15 cellular contexts compared by ENCODE assay signal in the genomic region with DNA sequence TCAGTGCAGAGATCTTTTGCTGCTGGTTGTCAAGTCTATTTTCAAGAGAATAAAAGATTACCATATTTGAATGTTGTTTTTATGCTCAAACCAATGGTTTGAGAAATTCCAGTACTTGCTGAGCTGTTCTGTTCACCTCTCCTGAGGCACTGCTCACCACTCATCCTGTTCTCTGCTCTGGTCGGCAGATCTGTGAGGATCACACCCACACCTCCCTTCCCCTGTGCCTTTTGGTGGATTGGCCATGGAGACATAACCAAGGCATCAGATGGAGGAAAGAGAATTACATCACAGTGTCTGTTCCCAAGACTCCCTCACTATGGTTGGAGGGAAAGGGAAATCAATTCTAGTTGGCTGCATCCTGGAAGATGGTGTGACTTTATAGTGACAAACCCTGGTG.
DNase-seq lines count a peak whose midpoint lies in the region; TF ChIP-seq lines count a peak whose summit lies in the region.
"Had no signal": no experiment of that assay in that cellular context is flagged by ENCODE, and none has a peak within 500 bp of the region (broad histone marks: within the 10 kb centered on the region; RNA-seq: fewer than 3 reads in every experiment).

No MANE protein-coding gene starts in this region.

- H3K9me3 ChIP-seq in endocrine pancreas (ENCODE audit: control insufficient read depth, low read length) (no peaks in the 10 kb centered on the region), osteoblast (ENCODE audit: low read depth, low read length) (no peaks in the 10 kb centered on the region)
- H3K9me3 ChIP-seq: prostate gland had no signal

- H3K27ac Mint-ChIP-seq in activated T-helper 1 cell treated with anti-CD3 and anti-CD28 coated beads, Interleukin-12 subunit alpha, Interleukin-12 subunit beta, Interleukin-2, Interleukin-4 antibody, amounts not matched to agents 30 ng/mL and 10 ng/mL and 1 ng/mL, durations not matched to agents 14 hours and 24 hours and 36 hours: no peak overlapping the region
- H3K27ac Mint-ChIP-seq in T-helper 2 cell treated with Interferon-gamma antibody and Interleukin-4, amounts not matched to agents 5 μg/mL and 100 μg/mL, for 36 hours: no peak overlapping the region
- H3K27ac Mint-ChIP-seq: T-helper 1 cell treated with Interleukin-12 subunit alpha and Interleukin-12 subunit beta and Interleukin-4 antibody, amounts not matched to agents 30 μg/mL and 1 μg/mL, for 36 hours had no signal

- peak overlapping the region; percentile 43 for H2AFZ ChIP-seq in osteoblast (ENCODE audit: low read length)

- H3K4me3 ChIP-seq in endocrine pancreas (ENCODE audit: control insufficient read depth, insufficient read depth, low read length) (peak overlapping the region; percentile 10), osteoblast (ENCODE audit: insufficient read depth, low read length) (peak overlapping the region; percentile 38)
- H3K4me3 ChIP-seq: prostate gland had no signal

- no peak for TF ChIP-seq CTCF in osteoblast (IDR thresholded peaks at IDR 0.05; ENCODE audit: extremely low read depth, low read depth, low read length)

- DNase-seq in AG08396 (ENCODE audit: low spot score): peak; percentile 11
- peak; percentile 27 for DNase-seq in LHCN-M2 (ENCODE audit: low read depth)
- DNase-seq in osteoblast (ENCODE audit: insufficient read length, low spot score, missing footprints): no peak
- DNase-seq in activated T-cell treated with anti-CD3 and anti-CD28 coated beads for 4 hours: no peak
- DNase-seq in activated T-helper 1 cell treated with anti-CD3 and anti-CD28 coated beads, Interleukin-12 subunit alpha, Interleukin-12 subunit beta, Interleukin-2, Interleukin-4 antibody, amounts not matched to agents 30 ng/mL and 10 ng/mL and 1 ng/mL, durations not matched to agents 14 hours and 24 hours and 36 hours (ENCODE audit: low spot score): no peak
- DNase-seq in Ammon's horn (ENCODE audit: low spot score): no peak
- DNase-seq in T-helper 2 cell treated with Interferon-gamma antibody and Interleukin-4, amounts not matched to agents 5 μg/mL and 100 μg/mL, for 36 hours (ENCODE audit: low spot score): no peak
- DNase-seq: central memory CD4-positive, alpha-beta T cell; glutamatergic neuron; NCI-H1092; NCI-H2227 treated with DMSO at 0.1 percent for 48 hours; NK-92 treated with Interleukin-12 subunit alpha and Interleukin-12 subunit beta, amount 100 ng/mL, for 24 hours had no signal

- no peak overlapping the region for H3K4me3 Mint-ChIP-seq in activated T-helper 1 cell treated with anti-CD3 and anti-CD28 coated beads, Interleukin-12 subunit alpha, Interleukin-12 subunit beta, Interleukin-2, Interleukin-4 antibody, amounts not matched to agents 30 ng/mL and 10 ng/mL and 1 ng/mL, durations not matched to agents 14 hours and 24 hours and 36 hours
- H3K4me3 Mint-ChIP-seq in T-helper 2 cell treated with Interferon-gamma antibody and Interleukin-4, amounts not matched to agents 5 μg/mL and 100 μg/mL, for 36 hours: no peak overlapping the region
- H3K4me3 Mint-ChIP-seq: T-helper 1 cell treated with Interleukin-12 subunit alpha and Interleukin-12 subunit beta and Interleukin-4 antibody, amounts not matched to agents 30 μg/mL and 1 μg/mL, for 36 hours had no signal

- H3K27me3 Mint-ChIP-seq in activated T-helper 1 cell treated with anti-CD3 and anti-CD28 coated beads, Interleukin-12 subunit alpha, Interleukin-12 subunit beta, Interleukin-2, Interleukin-4 antibody, amounts not matched to agents 30 ng/mL and 10 ng/mL and 1 ng/mL, durations not matched to agents 14 hours and 24 hours and 36 hours (ENCODE audit: insufficient read depth): no peaks in the 10 kb centered on the region
- no peaks in the 10 kb centered on the region for H3K27me3 Mint-ChIP-seq in T-helper 2 cell treated with Interferon-gamma antibody and Interleukin-4, amounts not matched to agents 5 μg/mL and 100 μg/mL, for 36 hours (ENCODE audit: low read depth)

- H3K27me3 ChIP-seq in endocrine pancreas (ENCODE audit: control insufficient read depth, insufficient read depth, low read length) (no peaks in the 10 kb centered on the region), osteoblast (ENCODE audit: insufficient read depth, low read length) (no peaks in the 10 kb centered on the region)

- H3K4me1 Mint-ChIP-seq in activated T-helper 1 cell treated with anti-CD3 and anti-CD28 coated beads, Interleukin-12 subunit alpha, Interleukin-12 subunit beta, Interleukin-2, Interleukin-4 antibody, amounts not matched to agents 30 ng/mL and 10 ng/mL and 1 ng/mL, durations not matched to agents 14 hours and 24 hours and 36 hours (ENCODE audit: low read depth): no peaks in the 10 kb centered on the region
- H3K4me1 Mint-ChIP-seq in T-helper 2 cell treated with Interferon-gamma antibody and Interleukin-4, amounts not matched to agents 5 μg/mL and 100 μg/mL, for 36 hours (ENCODE audit: low read depth): no peaks in the 10 kb centered on the region

- peaks cover 44% of the 10 kb centered on the region for H3K79me2 ChIP-seq in osteoblast (ENCODE audit: insufficient read depth, low read length)

- H4K20me1 ChIP-seq in osteoblast (ENCODE audit: insufficient read depth, low read length): no peaks in the 10 kb centered on the region

- peak overlapping the region; percentile 66 for H3K4me2 ChIP-seq in osteoblast (ENCODE audit: insufficient read depth, low read length)

- H3K9ac ChIP-seq in endocrine pancreas (ENCODE audit: control insufficient read depth, insufficient read depth, low read length): no peak overlapping the region

- intact Hi-C loops in activated T-helper 1 cell treated with anti-CD3 and anti-CD28 coated beads, Interleukin-12 subunit alpha, Interleukin-12 subunit beta, Interleukin-2, Interleukin-4 antibody, amounts not matched to agents 30 ng/mL and 10 ng/mL and 1 ng/mL, durations not matched to agents 14 hours and 24 hours and 36 hours (cut with micrococcal nuclease): no loop called here

- no peaks in the 10 kb centered on the region for H3K9me3 Mint-ChIP-seq in activated T-helper 1 cell treated with anti-CD3 and anti-CD28 coated beads, Interleukin-12 subunit alpha, Interleukin-12 subunit beta, Interleukin-2, Interleukin-4 antibody, amounts not matched to agents 30 ng/mL and 10 ng/mL and 1 ng/mL, durations not matched to agents 14 hours and 24 hours and 36 hours
- H3K9me3 Mint-ChIP-seq in T-helper 2 cell treated with Interferon-gamma antibody and Interleukin-4, amounts not matched to agents 5 μg/mL and 100 μg/mL, for 36 hours: peaks cover 4% of the 10 kb centered on the region
- H3K9me3 Mint-ChIP-seq: T-helper 1 cell treated with Interleukin-12 subunit alpha and Interleukin-12 subunit beta and Interleukin-4 antibody, amounts not matched to agents 30 μg/mL and 1 μg/mL, for 36 hours had no signal

- H3K36me3 Mint-ChIP-seq in activated T-helper 1 cell treated with anti-CD3 and anti-CD28 coated beads, Interleukin-12 subunit alpha, Interleukin-12 subunit beta, Interleukin-2, Interleukin-4 antibody, amounts not matched to agents 30 ng/mL and 10 ng/mL and 1 ng/mL, durations not matched to agents 14 hours and 24 hours and 36 hours (ENCODE audit: low read depth): no peaks in the 10 kb centered on the region
- no peaks in the 10 kb centered on the region for H3K36me3 Mint-ChIP-seq in T-helper 2 cell treated with Interferon-gamma antibody and Interleukin-4, amounts not matched to agents 5 μg/mL and 100 μg/mL, for 36 hours (ENCODE audit: low read depth)

- H3K4me1 ChIP-seq in endocrine pancreas (ENCODE audit: control insufficient read depth, insufficient read depth, low read length) (peaks cover 11% of the 10 kb centered on the region), osteoblast (ENCODE audit: insufficient read depth, low read length) (peaks cover 27% of the 10 kb centered on the region)

- H3K27ac ChIP-seq in osteoblast (ENCODE audit: low read depth, low read length): peak overlapping the region; percentile 36
- H3K27ac ChIP-seq: prostate gland had no signal

- H3K36me3 ChIP-seq in endocrine pancreas (ENCODE audit: control insufficient read depth, insufficient read depth, low read length) (no peaks in the 10 kb centered on the region), osteoblast (ENCODE audit: insufficient read depth, low read length) (no peaks in the 10 kb centered on the region)
- H3K36me3 ChIP-seq: prostate gland had no signal

Comparison
In these comparisons a context has a peak if more than half of its experiments do, and no peak if none do; other contexts are left out.
1. DNase-seq: peak in AG08396 (single experiment) and LHCN-M2 (single experiment); none in osteoblast (single experiment), activated T-cell treated with anti-CD3 and anti-CD28 coated beads for 4 hours (single experiment), activated T-helper 1 cell treated with anti-CD3 and anti-CD28 coated beads, Interleukin-12 subunit alpha, Interleukin-12 subunit beta, Interleukin-2, Interleukin-4 antibody, amounts not matched to agents 30 ng/mL and 10 ng/mL and 1 ng/mL, durations not matched to agents 14 hours and 24 hours and 36 hours (single experiment), Ammon's horn (single experiment) and T-helper 2 cell treated with Interferon-gamma antibody and Interleukin-4, amounts not matched to agents 5 μg/mL and 100 μg/mL, for 36 hours (single experiment).